Comparison of ENCODE assay signal across 1 cellular context in genomic region chr2:42927334-42928160, GRCh38.
TF ChIP-seq lines count a peak whose summit lies in the region.

No MANE protein-coding gene starts in this region.

TF ChIP-seq in HepG2, 621 proteins besides CTCF, POLR2A, EP300 and RAD21 (continued from another document and continues in another):
- TF ChIP-seq, protein P1, sequence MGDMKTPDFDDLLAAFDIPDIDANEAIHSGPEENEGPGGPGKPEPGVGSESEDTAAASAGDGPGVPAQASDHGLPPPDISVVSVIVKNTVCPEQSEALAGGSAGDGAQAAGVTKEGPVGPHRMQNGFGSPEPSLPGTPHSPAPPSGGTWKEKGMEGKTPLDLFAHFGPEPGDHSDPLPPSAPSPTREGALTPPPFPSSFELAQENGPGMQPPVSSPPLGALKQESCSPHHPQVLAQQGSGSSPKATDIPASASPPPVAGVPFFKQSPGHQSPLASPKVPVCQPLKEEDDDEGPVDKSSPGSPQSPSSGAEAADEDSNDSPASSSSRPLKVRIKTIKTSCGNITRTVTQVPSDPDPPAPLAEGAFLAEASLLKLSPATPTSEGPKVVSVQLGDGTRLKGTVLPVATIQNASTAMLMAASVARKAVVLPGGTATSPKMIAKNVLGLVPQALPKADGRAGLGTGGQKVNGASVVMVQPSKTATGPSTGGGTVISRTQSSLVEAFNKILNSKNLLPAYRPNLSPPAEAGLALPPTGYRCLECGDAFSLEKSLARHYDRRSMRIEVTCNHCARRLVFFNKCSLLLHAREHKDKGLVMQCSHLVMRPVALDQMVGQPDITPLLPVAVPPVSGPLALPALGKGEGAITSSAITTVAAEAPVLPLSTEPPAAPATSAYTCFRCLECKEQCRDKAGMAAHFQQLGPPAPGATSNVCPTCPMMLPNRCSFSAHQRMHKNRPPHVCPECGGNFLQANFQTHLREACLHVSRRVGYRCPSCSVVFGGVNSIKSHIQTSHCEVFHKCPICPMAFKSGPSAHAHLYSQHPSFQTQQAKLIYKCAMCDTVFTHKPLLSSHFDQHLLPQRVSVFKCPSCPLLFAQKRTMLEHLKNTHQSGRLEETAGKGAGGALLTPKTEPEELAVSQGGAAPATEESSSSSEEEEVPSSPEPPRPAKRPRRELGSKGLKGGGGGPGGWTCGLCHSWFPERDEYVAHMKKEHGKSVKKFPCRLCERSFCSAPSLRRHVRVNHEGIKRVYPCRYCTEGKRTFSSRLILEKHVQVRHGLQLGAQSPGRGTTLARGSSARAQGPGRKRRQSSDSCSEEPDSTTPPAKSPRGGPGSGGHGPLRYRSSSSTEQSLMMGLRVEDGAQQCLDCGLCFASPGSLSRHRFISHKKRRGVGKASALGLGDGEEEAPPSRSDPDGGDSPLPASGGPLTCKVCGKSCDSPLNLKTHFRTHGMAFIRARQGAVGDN (CRISPR knock-in tag; IDR thresholded peaks at IDR 0.05) = peak; percentile 56
- no peak for TF ChIP-seq POLR2AphosphoS2 (IDR thresholded peaks at IDR 0.05; ENCODE audit: low read depth, low read length)
- no peak for TF ChIP-seq ZNF674 (CRISPR knock-in tag; IDR thresholded peaks at IDR 0.05; ENCODE audit: low read depth)
- 0 out of 2 replicates have a peak, but pooled peaks have one; percentile 44 for TF ChIP-seq GZF1 (CRISPR knock-in tag; IDR thresholded peaks at IDR 0.05)
- TF ChIP-seq ZFX (CRISPR knock-in tag; IDR thresholded peaks at IDR 0.05; ENCODE audit: low read depth) = peak; percentile 76
- TF ChIP-seq ZNF329 (CRISPR knock-in tag; IDR thresholded peaks at IDR 0.05; ENCODE audit: low read depth) = 0 out of 2 replicates have a peak, but pooled peaks have one; percentile 42
- peak; percentile 31; the same call in 1 of the 2 replicates for TF ChIP-seq ZNF598 (CRISPR knock-in tag; IDR thresholded peaks at IDR 0.05; ENCODE audit: borderline replicate concordance)
- peak; percentile 33 for TF ChIP-seq YY1 (IDR thresholded peaks at IDR 0.05; ENCODE audit: insufficient read depth, insufficient replicate concordance, low read depth, low read length)
- TF ChIP-seq PATZ1 (CRISPR knock-in tag; IDR thresholded peaks at IDR 0.05) = peak; percentile 90
- TF ChIP-seq ZC3H4 (CRISPR knock-in tag; IDR thresholded peaks at IDR 0.05; ENCODE audit: borderline replicate concordance) = peak; percentile 81; the same call in 1 of the 2 replicates
- TF ChIP-seq SP4 (CRISPR knock-in tag; IDR thresholded peaks at IDR 0.05) = peak; percentile 43; the same call in 1 of the 2 replicates
- TF ChIP-seq SIN3A (IDR thresholded peaks at IDR 0.05; ENCODE audit: borderline replicate concordance, low read depth, low read length) = 0 out of 2 replicates have a peak, but pooled peaks have one; percentile 9
- TF ChIP-seq ZC3H13 (CRISPR knock-in tag; IDR thresholded peaks at IDR 0.05) = no peak
- TF ChIP-seq ZNF792 (CRISPR knock-in tag; IDR thresholded peaks at IDR 0.05) = 0 out of 2 replicates have a peak, but pooled peaks have one; percentile 53
- TF ChIP-seq CCDC6 (CRISPR knock-in tag; IDR thresholded peaks at IDR 0.05) = 0 out of 2 replicates have a peak, but pooled peaks have one; percentile 44
- TF ChIP-seq XRCC5 (optimal IDR thresholded peaks at IDR 0.05; ENCODE audit: low read length) = peak; percentile 7
- peak; percentile 46; the same call in 1 of the 2 replicates for TF ChIP-seq KDM4B (CRISPR knock-in tag; IDR thresholded peaks at IDR 0.05)
- TF ChIP-seq ATAD3A (CRISPR knock-in tag; IDR thresholded peaks at IDR 0.05) = no peak
- TF ChIP-seq ZNF720 (CRISPR knock-in tag; IDR thresholded peaks at IDR 0.05) = 0 out of 2 replicates have a peak, but pooled peaks have one; percentile 44
- TF ChIP-seq ZNF563 (CRISPR knock-in tag; IDR thresholded peaks at IDR 0.05) = peak; percentile 31; the same call in 1 of the 2 replicates
- 0 out of 2 replicates have a peak, but pooled peaks have one; percentile 28 for TF ChIP-seq HDAC1 (CRISPR knock-in tag; IDR thresholded peaks at IDR 0.05)
- TF ChIP-seq ZBTB34 (CRISPR knock-in tag; IDR thresholded peaks at IDR 0.05) = peak; percentile 62; the same call in 1 of the 2 replicates
- TF ChIP-seq, protein P2, sequence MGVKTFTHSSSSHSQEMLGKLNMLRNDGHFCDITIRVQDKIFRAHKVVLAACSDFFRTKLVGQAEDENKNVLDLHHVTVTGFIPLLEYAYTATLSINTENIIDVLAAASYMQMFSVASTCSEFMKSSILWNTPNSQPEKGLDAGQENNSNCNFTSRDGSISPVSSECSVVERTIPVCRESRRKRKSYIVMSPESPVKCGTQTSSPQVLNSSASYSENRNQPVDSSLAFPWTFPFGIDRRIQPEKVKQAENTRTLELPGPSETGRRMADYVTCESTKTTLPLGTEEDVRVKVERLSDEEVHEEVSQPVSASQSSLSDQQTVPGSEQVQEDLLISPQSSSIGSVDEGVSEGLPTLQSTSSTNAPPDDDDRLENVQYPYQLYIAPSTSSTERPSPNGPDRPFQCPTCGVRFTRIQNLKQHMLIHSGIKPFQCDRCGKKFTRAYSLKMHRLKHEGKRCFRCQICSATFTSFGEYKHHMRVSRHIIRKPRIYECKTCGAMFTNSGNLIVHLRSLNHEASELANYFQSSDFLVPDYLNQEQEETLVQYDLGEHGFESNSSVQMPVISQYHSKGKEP (CRISPR knock-in tag; IDR thresholded peaks at IDR 0.05) = peak; percentile 22; the same call in 1 of the 2 replicates
- TF ChIP-seq SKI (IDR thresholded peaks at IDR 0.05; ENCODE audit: partially characterized antibody) = no peak
- 0 out of 2 replicates have a peak, but pooled peaks have one; percentile 45 for TF ChIP-seq ZNF276 (CRISPR knock-in tag; IDR thresholded peaks at IDR 0.05; ENCODE audit: low read depth)
- TF ChIP-seq, protein P3, sequence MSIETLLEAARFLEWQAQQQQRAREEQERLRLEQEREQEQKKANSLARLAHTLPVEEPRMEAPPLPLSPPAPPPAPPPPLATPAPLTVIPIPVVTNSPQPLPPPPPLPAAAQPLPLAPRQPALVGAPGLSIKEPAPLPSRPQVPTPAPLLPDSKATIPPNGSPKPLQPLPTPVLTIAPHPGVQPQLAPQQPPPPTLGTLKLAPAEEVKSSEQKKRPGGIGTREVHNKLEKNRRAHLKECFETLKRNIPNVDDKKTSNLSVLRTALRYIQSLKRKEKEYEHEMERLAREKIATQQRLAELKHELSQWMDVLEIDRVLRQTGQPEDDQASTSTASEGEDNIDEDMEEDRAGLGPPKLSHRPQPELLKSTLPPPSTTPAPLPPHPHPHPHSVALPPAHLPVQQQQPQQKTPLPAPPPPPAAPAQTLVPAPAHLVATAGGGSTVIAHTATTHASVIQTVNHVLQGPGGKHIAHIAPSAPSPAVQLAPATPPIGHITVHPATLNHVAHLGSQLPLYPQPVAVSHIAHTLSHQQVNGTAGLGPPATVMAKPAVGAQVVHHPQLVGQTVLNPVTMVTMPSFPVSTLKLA (IDR thresholded peaks at IDR 0.05) = peak; percentile 43
- no peak for TF ChIP-seq THAP7 (CRISPR knock-in tag; IDR thresholded peaks at IDR 0.05)
- TF ChIP-seq, protein P4, sequence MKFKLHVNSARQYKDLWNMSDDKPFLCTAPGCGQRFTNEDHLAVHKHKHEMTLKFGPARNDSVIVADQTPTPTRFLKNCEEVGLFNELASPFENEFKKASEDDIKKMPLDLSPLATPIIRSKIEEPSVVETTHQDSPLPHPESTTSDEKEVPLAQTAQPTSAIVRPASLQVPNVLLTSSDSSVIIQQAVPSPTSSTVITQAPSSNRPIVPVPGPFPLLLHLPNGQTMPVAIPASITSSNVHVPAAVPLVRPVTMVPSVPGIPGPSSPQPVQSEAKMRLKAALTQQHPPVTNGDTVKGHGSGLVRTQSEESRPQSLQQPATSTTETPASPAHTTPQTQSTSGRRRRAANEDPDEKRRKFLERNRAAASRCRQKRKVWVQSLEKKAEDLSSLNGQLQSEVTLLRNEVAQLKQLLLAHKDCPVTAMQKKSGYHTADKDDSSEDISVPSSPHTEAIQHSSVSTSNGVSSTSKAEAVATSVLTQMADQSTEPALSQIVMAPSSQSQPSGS (CRISPR knock-in tag; IDR thresholded peaks at IDR 0.05) = 0 out of 2 replicates have a peak, but pooled peaks have one; percentile 29
- TF ChIP-seq NFKB2 (CRISPR knock-in tag; IDR thresholded peaks at IDR 0.05; ENCODE audit: borderline replicate concordance) = 0 out of 2 replicates have a peak, but pooled peaks have one; percentile 67
- TF ChIP-seq, protein P5, sequence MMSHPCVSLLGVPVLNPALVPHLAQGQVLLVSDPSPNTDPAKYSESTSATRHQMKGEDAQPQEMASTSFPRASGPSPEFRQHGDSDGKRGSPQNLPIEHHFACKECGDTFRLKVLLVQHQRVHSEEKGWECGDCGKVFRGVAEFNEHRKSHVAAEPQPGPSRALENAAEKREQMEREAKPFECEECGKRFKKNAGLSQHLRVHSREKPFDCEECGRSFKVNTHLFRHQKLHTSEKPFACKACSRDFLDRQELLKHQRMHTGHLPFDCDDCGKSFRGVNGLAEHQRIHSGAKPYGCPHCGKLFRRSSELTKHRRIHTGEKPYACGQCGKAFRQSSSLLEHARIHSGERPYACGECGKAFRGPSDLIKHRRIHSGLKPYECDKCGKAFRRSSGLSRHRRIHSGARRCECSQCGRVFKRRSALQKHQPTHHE (CRISPR knock-in tag; IDR thresholded peaks at IDR 0.05; ENCODE audit: borderline replicate concordance) = 0 out of 2 replicates have a peak, but pooled peaks have one; percentile 39
- no peak for TF ChIP-seq ZNF589 (CRISPR knock-in tag; conservative IDR thresholded peaks at IDR 0.05)
- no peak for TF ChIP-seq MZF1 (CRISPR knock-in tag; IDR thresholded peaks at IDR 0.05; ENCODE audit: borderline replicate concordance)
- TF ChIP-seq, protein P6, sequence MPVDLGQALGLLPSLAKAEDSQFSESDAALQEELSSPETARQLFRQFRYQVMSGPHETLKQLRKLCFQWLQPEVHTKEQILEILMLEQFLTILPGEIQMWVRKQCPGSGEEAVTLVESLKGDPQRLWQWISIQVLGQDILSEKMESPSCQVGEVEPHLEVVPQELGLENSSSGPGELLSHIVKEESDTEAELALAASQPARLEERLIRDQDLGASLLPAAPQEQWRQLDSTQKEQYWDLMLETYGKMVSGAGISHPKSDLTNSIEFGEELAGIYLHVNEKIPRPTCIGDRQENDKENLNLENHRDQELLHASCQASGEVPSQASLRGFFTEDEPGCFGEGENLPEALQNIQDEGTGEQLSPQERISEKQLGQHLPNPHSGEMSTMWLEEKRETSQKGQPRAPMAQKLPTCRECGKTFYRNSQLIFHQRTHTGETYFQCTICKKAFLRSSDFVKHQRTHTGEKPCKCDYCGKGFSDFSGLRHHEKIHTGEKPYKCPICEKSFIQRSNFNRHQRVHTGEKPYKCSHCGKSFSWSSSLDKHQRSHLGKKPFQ (CRISPR knock-in tag; IDR thresholded peaks at IDR 0.05; ENCODE audit: insufficient replicate concordance) = peak; percentile 50
- TF ChIP-seq, protein P7, sequence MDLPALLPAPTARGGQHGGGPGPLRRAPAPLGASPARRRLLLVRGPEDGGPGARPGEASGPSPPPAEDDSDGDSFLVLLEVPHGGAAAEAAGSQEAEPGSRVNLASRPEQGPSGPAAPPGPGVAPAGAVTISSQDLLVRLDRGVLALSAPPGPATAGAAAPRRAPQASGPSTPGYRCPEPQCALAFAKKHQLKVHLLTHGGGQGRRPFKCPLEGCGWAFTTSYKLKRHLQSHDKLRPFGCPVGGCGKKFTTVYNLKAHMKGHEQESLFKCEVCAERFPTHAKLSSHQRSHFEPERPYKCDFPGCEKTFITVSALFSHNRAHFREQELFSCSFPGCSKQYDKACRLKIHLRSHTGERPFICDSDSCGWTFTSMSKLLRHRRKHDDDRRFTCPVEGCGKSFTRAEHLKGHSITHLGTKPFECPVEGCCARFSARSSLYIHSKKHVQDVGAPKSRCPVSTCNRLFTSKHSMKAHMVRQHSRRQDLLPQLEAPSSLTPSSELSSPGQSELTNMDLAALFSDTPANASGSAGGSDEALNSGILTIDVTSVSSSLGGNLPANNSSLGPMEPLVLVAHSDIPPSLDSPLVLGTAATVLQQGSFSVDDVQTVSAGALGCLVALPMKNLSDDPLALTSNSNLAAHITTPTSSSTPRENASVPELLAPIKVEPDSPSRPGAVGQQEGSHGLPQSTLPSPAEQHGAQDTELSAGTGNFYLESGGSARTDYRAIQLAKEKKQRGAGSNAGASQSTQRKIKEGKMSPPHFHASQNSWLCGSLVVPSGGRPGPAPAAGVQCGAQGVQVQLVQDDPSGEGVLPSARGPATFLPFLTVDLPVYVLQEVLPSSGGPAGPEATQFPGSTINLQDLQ (CRISPR knock-in tag; IDR thresholded peaks at IDR 0.05) = 0 out of 2 replicates have a peak, but pooled peaks have one; percentile 70
- 0 out of 2 replicates have a peak, but pooled peaks have one; percentile 41 for TF ChIP-seq MYC (CRISPR knock-in tag; IDR thresholded peaks at IDR 0.05; ENCODE audit: borderline replicate concordance)
